ENCODE assay signal across 17 cellular contexts in the genomic region with DNA sequence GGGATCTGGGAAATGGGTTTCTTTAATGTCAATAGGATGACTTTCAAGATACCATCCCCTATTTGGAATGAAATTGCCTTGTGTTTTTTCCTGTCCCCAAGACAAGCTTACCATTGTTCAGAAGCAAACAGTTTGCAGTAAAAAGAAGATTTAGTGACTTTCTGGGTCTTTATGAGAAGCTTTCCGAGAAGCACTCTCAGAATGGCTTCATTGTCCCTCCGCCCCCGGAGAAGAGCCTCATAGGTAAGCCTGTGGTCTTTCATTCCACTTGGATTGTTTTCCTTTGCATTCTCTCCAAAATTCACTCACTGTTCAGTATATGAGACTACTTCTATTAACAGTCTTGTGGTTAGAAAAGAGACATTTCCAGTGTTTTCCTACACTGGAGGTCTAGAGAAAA.
"Had no signal": no experiment of that assay in that cellular context is flagged by ENCODE, and none has a peak within 500 bp of the region (broad histone marks: within the 10 kb centered on the region; RNA-seq: fewer than 3 reads in every experiment).

No MANE protein-coding gene starts in this region.

- DNase-seq: erythroblast; foreskin keratinocyte; kidney; left colon; left ventricle myocardium superior; mesenchymal stem cell; midbrain; posterior cingulate gyrus; sigmoid colon; stimulated activated naive CD4-positive, alpha-beta T cell; stomach; upper lobe of right lung had no signal

- H3K27ac ChIP-seq: foreskin keratinocyte, hepatocyte, neutrophil, sigmoid colon, skin epidermis, stomach had no signal

- H3K4me1 ChIP-seq: foreskin keratinocyte, sigmoid colon, stomach, upper lobe of right lung had no signal

- H3K4me3 ChIP-seq: hepatocyte, lung, sigmoid colon, skin epidermis, stomach, tibial nerve, upper lobe of right lung had no signal

- H3K27me3 ChIP-seq: foreskin keratinocyte, hepatocyte, neutrophil, sigmoid colon, stomach, tibial nerve, upper lobe of right lung had no signal

- H3K9me3 ChIP-seq: neutrophil, sigmoid colon, stomach, tibial nerve, upper lobe of right lung had no signal

- ATAC-seq: foreskin keratinocyte, left colon, left ventricle myocardium superior had no signal
